In genomic region chr12:81518638-81519037, GRCh38 we compare ENCODE assay signal across 23 cellular contexts.
DNase-seq lines count a peak whose midpoint lies in the region; ATAC-seq, FAIRE-seq and TF ChIP-seq lines count a peak whose summit lies in the region.
"Had no signal": no experiment of that assay in that cellular context is flagged by ENCODE, and none has a peak within 500 bp of the region (broad histone marks: within the 10 kb centered on the region; RNA-seq: fewer than 3 reads in every experiment).

No MANE protein-coding gene starts in this region.

- no peaks in the 10 kb centered on the region for H3K36me3 Mint-ChIP-seq in CD8-positive, alpha-beta T cell
- H3K36me3 Mint-ChIP-seq: CD4-positive, CD25-positive, alpha-beta regulatory T cell; IgD-negative memory B cell had no signal

- FAIRE-seq in D721Med (lab: Jason Lieb, UNC), result peak; percentile 29
- FAIRE-seq: A204.1, GM12892, GM18507, H1, HepG2 had no signal

- H3K9me2 ChIP-seq in PC-3 (replicated peaks; ENCODE audit: low read length), result no peaks in the 10 kb centered on the region

- no peaks in the 10 kb centered on the region for H3K27me3 ChIP-seq in PC-3 (ENCODE audit: low read length)
- no peaks in the 10 kb centered on the region for H3K27me3 ChIP-seq in CD8-positive, alpha-beta T cell (ENCODE audit: insufficient read depth, low read length)
- H3K27me3 ChIP-seq: BE2C had no signal

- BruUV-seq in PC-3 (replicated peaks; lab: Mats Ljungman, UMichigan), result no TSS peak

- H3K36me3 ChIP-seq in PC-3 (ENCODE audit: low read depth, low read length), result no peaks in the 10 kb centered on the region
- H3K36me3 ChIP-seq in CD8-positive, alpha-beta T cell (ENCODE audit: insufficient read depth, low read length), result no peaks in the 10 kb centered on the region
- H3K36me3 ChIP-seq: BE2C had no signal

- DNase-seq in NCI-H748 (lab: John Stamatoyannopoulos, UW; ENCODE audit: unreplicated experiment) (peak; percentile 17), NCI-H748 treated with DMSO at 0.1 percent for 48 hours (lab: John Stamatoyannopoulos, UW) (no peak), D721Med (ENCODE audit: insufficient read length, low spot score) (no peak), LNCaP clone FGC (ENCODE audit: low read depth) (peak; percentile 99), PC-3 (peak; percentile 13), GM19240 (ENCODE audit: insufficient read length, low spot score) (no peak), NCI-H2196 treated with DMSO at 0.1 percent for 48 hours (lab: John Stamatoyannopoulos, UW; ENCODE audit: unreplicated experiment) (no peak)
- no peak for DNase-seq in CD8-positive, alpha-beta T cell
- DNase-seq: ACHN; BE2C; C1 segment of cervical spinal cord; Caco-2; CD4-positive, CD25-positive, alpha-beta regulatory T cell; DMS79; GDM1; H9; KBM-7 had no signal

- no peak overlapping the region for H3K4me3 Mint-ChIP-seq in CD8-positive, alpha-beta T cell
- H3K4me3 Mint-ChIP-seq: CD4-positive, CD25-positive, alpha-beta regulatory T cell; H9; IgD-negative memory B cell had no signal

- no peak overlapping the region for H3K9ac ChIP-seq in PC-3 (ENCODE audit: low read length)

- no peak overlapping the region for H3K4me2 ChIP-seq in PC-3 (ENCODE audit: low read length)

- no peaks in the 10 kb centered on the region for H3K79me2 ChIP-seq in PC-3 (ENCODE audit: low read length)

- intact Hi-C loops in PC-3 (cut with micrococcal nuclease), result no loop called here
- intact Hi-C loops in CD8-positive, alpha-beta T cell (cut with DNase I, micrococcal nuclease), result no loop called here

- no peaks in the 10 kb centered on the region for H3F3A ChIP-seq in PC-3 (ENCODE audit: low read length, unreplicated experiment)

- POLR2A ChIA-PET in PC-3 (lab: Charles Lee; ENCODE audit: unreplicated experiment), result no interaction called here
- POLR2A ChIA-PET in CD8-positive, alpha-beta T cell (lab: Charles Lee), result no interaction called here

- TF ChIP-seq CTCF in D721Med (IDR thresholded peaks at IDR 0.05; ENCODE audit: insufficient read depth, missing control alignments), result no peak
- no peak for TF ChIP-seq CTCF in LNCaP clone FGC (IDR thresholded peaks at IDR 0.05; ENCODE audit: control insufficient read depth, extremely low read depth, insufficient read depth)
- no peak for TF ChIP-seq CTCF in PC-3 (conservative IDR thresholded peaks at IDR 0.05; ENCODE audit: low read depth, low read length)
- no peak for TF ChIP-seq CTCF in CD8-positive, alpha-beta T cell (IDR thresholded peaks at IDR 0.05)

- peaks cover 5% of the 10 kb centered on the region for H3K9me3 Mint-ChIP-seq in CD8-positive, alpha-beta T cell
- H3K9me3 Mint-ChIP-seq: H9 had no signal

- H3K4me3 ChIP-seq in LNCaP clone FGC (ENCODE audit: low read depth, low read length), result no peak overlapping the region
- H3K4me3 ChIP-seq in PC-3 (ENCODE audit: low read length), result no peak overlapping the region
- H3K4me3 ChIP-seq in CD8-positive, alpha-beta T cell (ENCODE audit: low read depth, low read length), result no peak overlapping the region

- H3K27ac ChIP-seq in PC-3 (ENCODE audit: low read length), result no peak overlapping the region
- H3K27ac ChIP-seq in CD8-positive, alpha-beta T cell (ENCODE audit: low read depth, low read length), result no peak overlapping the region

- H3K9me3 ChIP-seq in PC-3 (ENCODE audit: low read length), result peaks cover 5% of the 10 kb centered on the region; the same call in 1 of the 2 replicates
- H3K9me3 ChIP-seq in CD8-positive, alpha-beta T cell (ENCODE audit: low read length), result no peaks in the 10 kb centered on the region
- H3K9me3 ChIP-seq: BE2C, Caco-2 had no signal

- H3K27ac Mint-ChIP-seq in CD8-positive, alpha-beta T cell, result no peak overlapping the region
- H3K27ac Mint-ChIP-seq: CD4-positive, CD25-positive, alpha-beta regulatory T cell; H9; IgD-negative memory B cell had no signal

- H4K20me1 ChIP-seq in PC-3 (ENCODE audit: low read length), result no peaks in the 10 kb centered on the region

- H3K4me1 Mint-ChIP-seq in CD8-positive, alpha-beta T cell (ENCODE audit: low read depth), result peaks cover 5% of the 10 kb centered on the region
- H3K4me1 Mint-ChIP-seq: CD4-positive, CD25-positive, alpha-beta regulatory T cell; H9 had no signal

- H2AFZ ChIP-seq in PC-3 (ENCODE audit: low read length), result no peak overlapping the region

- ATAC-seq in PC-3, result peak; percentile 78
- ATAC-seq in CD8-positive, alpha-beta T cell, result no peak
- ATAC-seq: HepG2 had no signal

- H3K4me1 ChIP-seq in PC-3 (ENCODE audit: insufficient read depth, low read length), result 0 out of 2 replicates have a peak, but pooled peaks cover 3% of the 10 kb centered on the region
- no peaks in the 10 kb centered on the region for H3K4me1 ChIP-seq in CD8-positive, alpha-beta T cell (ENCODE audit: insufficient read depth, low read length)
- H3K4me1 ChIP-seq: Caco-2 had no signal

- CTCF ChIA-PET in PC-3 (lab: Charles Lee), result no interaction called here
- CTCF ChIA-PET in CD8-positive, alpha-beta T cell (lab: Charles Lee), result no interaction called here

- H3K27me3 Mint-ChIP-seq in CD8-positive, alpha-beta T cell (ENCODE audit: low read depth), result no peaks in the 10 kb centered on the region
- H3K27me3 Mint-ChIP-seq: CD4-positive, CD25-positive, alpha-beta regulatory T cell; IgD-negative memory B cell had no signal

Comparison
In these comparisons a context has a peak if more than half of its experiments do, and no peak if none do; other contexts are left out.
1. DNase-seq: peak in NCI-H748 (single experiment), LNCaP clone FGC (single experiment) and PC-3 (single experiment); none in NCI-H748 treated with DMSO at 0.1 percent for 48 hours (single experiment), D721Med (single experiment), GM19240 (single experiment), CD8-positive, alpha-beta T cell (0 of 7) and NCI-H2196 treated with DMSO at 0.1 percent for 48 hours (single experiment).